22 cellular contexts compared by ENCODE assay signal in the genomic region with DNA sequence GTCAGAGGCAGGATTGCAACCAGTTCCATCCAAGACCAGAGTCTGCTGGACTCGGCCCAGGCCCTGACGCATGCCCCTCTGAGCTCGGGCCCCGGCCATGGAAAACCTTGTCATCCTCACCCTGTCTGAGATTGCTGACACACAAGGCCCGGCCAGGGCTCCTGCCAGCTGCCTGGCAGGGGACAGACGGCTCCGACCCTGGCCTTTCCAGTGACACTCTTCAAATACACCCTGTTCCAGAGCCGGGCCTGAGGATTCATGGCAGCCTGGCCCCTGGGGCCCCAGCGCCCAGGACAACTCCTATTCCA. TPM values are rescaled to one million over a fixed set of nuclear protein-coding genes. Genes with fewer than 3 reads are reported as not detected.
"Had no signal": no experiment of that assay in that cellular context is flagged by ENCODE, and none has a peak within 500 bp of the region (broad histone marks: within the 10 kb centered on the region; RNA-seq: fewer than 3 reads in every experiment).

No MANE protein-coding gene starts in this region.

- H3K36me3 Mint-ChIP-seq: activated CD8-positive, alpha-beta memory T cell treated with anti-CD3 and anti-CD28 coated beads, Interleukin-2, amount 10 ng/mL, durations not matched to agents 7 days and 5 days; activated naive CD8-positive, alpha-beta T cell; naive thymus-derived CD4-positive, alpha-beta T cell; stimulated activated effector memory CD8-positive, alpha-beta T cell treated with anti-CD3 and anti-CD28 coated beads, Interleukin-12 subunit alpha, Interleukin-12 subunit beta, amount 100 ng/mL, for 72 hours had no signal

- H3K9me3 Mint-ChIP-seq: activated B cell treated with CpG ODN at 0.5 μM for 24 hours; activated CD4-positive, alpha-beta memory T cell treated with anti-CD3 and anti-CD28 coated beads, Interleukin-2, amount 10 ng/mL, durations not matched to agents 7 days and 5 days; endodermal cell; stimulated activated effector memory CD8-positive, alpha-beta T cell treated with anti-CD3 and anti-CD28 coated beads, Interleukin-12 subunit alpha, Interleukin-12 subunit beta, amount 100 ng/mL, for 72 hours; T-helper 2 cell treated with Interferon-gamma antibody and Interleukin-4, amounts not matched to agents 5 μg/mL and 100 μg/mL, for 36 hours had no signal

- H3K4me3 Mint-ChIP-seq: activated B cell treated with CpG ODN at 0.5 μM for 24 hours; activated CD4-positive, alpha-beta memory T cell treated with anti-CD3 and anti-CD28 coated beads, Interleukin-2, amount 10 ng/mL, durations not matched to agents 7 days and 5 days; activated CD8-positive, alpha-beta memory T cell treated with anti-CD3 and anti-CD28 coated beads, Interleukin-2, amount 10 ng/mL, durations not matched to agents 7 days and 5 days; activated naive CD8-positive, alpha-beta T cell; endodermal cell; naive thymus-derived CD4-positive, alpha-beta T cell; stimulated activated effector memory CD8-positive, alpha-beta T cell treated with anti-CD3 and anti-CD28 coated beads, Interleukin-12 subunit alpha, Interleukin-12 subunit beta, amount 100 ng/mL, for 72 hours; T-helper 2 cell treated with Interferon-gamma antibody and Interleukin-4, amounts not matched to agents 5 μg/mL and 100 μg/mL, for 36 hours had no signal

- H3K27ac ChIP-seq: cardiac muscle cell, left lung, ovary, tibial artery had no signal

- H3K36me3 ChIP-seq: cardiac muscle cell, left lung, ovary, tibial artery had no signal

- H3K4me3 ChIP-seq: cardiac muscle cell, dorsolateral prefrontal cortex, left lung, ovary, tibial artery had no signal

- H3K4me1 Mint-ChIP-seq: activated CD8-positive, alpha-beta memory T cell treated with anti-CD3 and anti-CD28 coated beads, Interleukin-2, amount 10 ng/mL, durations not matched to agents 7 days and 5 days; endodermal cell; stimulated activated effector memory CD8-positive, alpha-beta T cell treated with anti-CD3 and anti-CD28 coated beads, Interleukin-12 subunit alpha, Interleukin-12 subunit beta, amount 100 ng/mL, for 72 hours had no signal

- ATAC-seq: activated CD8-positive, alpha-beta memory T cell treated with anti-CD3 and anti-CD28 coated beads, Interleukin-2, amount 10 ng/mL, durations not matched to agents 7 days and 5 days; left lung; naive thymus-derived CD4-positive, alpha-beta T cell; stimulated activated effector memory CD8-positive, alpha-beta T cell treated with anti-CD3 and anti-CD28 coated beads, Interleukin-12 subunit alpha, Interleukin-12 subunit beta, amount 100 ng/mL, for 72 hours had no signal

- H3K27me3 ChIP-seq: cardiac muscle cell, ovary had no signal

- H3K9me3 ChIP-seq: left lung, ovary, tibial artery had no signal

- H3K4me1 ChIP-seq: tibial artery had no signal

- H3K27ac Mint-ChIP-seq: activated B cell treated with CpG ODN at 0.5 μM for 24 hours; activated CD4-positive, alpha-beta memory T cell treated with anti-CD3 and anti-CD28 coated beads, Interleukin-2, amount 10 ng/mL, durations not matched to agents 7 days and 5 days; activated CD8-positive, alpha-beta memory T cell treated with anti-CD3 and anti-CD28 coated beads, Interleukin-2, amount 10 ng/mL, durations not matched to agents 7 days and 5 days; activated naive CD8-positive, alpha-beta T cell; endodermal cell; naive thymus-derived CD4-positive, alpha-beta T cell; stimulated activated effector memory CD8-positive, alpha-beta T cell treated with anti-CD3 and anti-CD28 coated beads, Interleukin-12 subunit alpha, Interleukin-12 subunit beta, amount 100 ng/mL, for 72 hours; T-helper 2 cell treated with Interferon-gamma antibody and Interleukin-4, amounts not matched to agents 5 μg/mL and 100 μg/mL, for 36 hours had no signal

- DNase-seq: activated B cell treated with CpG ODN at 0.5 μM for 24 hours; activated CD4-positive, alpha-beta memory T cell treated with anti-CD3 and anti-CD28 coated beads, Interleukin-2, amount 10 ng/mL, durations not matched to agents 7 days and 5 days; activated CD4-positive, alpha-beta T cell treated with anti-CD3 and anti-CD28 coated beads for 48 hours; activated CD8-positive, alpha-beta memory T cell treated with anti-CD3 and anti-CD28 coated beads, Interleukin-2, amount 10 ng/mL, durations not matched to agents 7 days and 5 days; amygdala; endodermal cell; foreskin melanocyte; kidney; left lung; naive thymus-derived CD4-positive, alpha-beta T cell; ovary; stimulated activated CD4-positive, alpha-beta T cell treated with anti-CD3 and anti-CD28 coated beads, Interleukin-4, amount 100 ng/mL, for 24 hours; tibial artery had no signal

RNA-seq across cellular contexts. Expression of a gene that starts 3.2 kb away (rescaled TPM):
- total RNA-seq: activated CD4-positive, alpha-beta memory T cell treated with anti-CD3 and anti-CD28 coated beads, Interleukin-2, amount 10 ng/mL, durations not matched to agents 7 days and 5 days; activated CD8-positive, alpha-beta memory T cell treated with anti-CD3 and anti-CD28 coated beads, Interleukin-2, amount 10 ng/mL, durations not matched to agents 7 days and 5 days; cardiac muscle cell; endodermal cell; epithelial cell of proximal tubule; kidney; left lung; naive thymus-derived CD4-positive, alpha-beta T cell; ovary; pulmonary artery endothelial cell; sciatic nerve; urinary bladder had no signal
- polyA plus RNA-seq: naive thymus-derived CD4-positive, alpha-beta T cell; urinary bladder had no signal
